1 cellular context compared by ENCODE assay signal in the genomic region with DNA sequence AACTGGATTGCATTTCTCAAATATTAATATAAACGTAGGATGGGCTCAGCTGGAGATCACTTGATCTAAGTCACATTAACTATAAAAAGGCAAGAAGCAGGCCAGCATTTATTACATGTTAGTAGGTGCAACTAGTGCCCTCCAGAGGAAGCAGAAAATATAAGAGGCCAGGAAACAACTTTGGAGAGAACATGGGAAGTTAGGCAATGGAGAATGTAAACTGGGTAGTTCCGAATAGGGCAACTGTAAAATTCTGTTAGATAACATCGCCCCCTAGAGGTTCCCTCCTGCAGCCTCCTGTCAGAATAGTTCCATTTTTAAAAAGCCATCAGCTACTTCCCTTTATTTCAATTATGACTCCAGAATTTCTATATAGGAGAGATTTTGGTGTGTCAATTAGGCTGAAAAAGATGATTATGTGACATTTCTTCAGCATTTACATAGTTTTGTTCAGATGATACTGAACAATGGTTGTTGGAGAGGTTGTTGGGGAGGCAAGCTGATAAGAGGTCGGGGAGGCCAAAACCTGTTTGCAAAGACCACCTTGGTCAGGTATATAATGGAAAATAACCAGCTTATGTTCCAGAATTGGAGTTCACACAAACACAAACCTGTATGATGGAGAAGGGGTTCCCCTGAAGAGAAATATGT.
TF ChIP-seq lines count a peak whose summit lies in the region.

No MANE protein-coding gene starts in this region.

TF ChIP-seq in endothelial cell of umbilical vein, 7 proteins besides CTCF, POLR2A, EP300 and RAD21 (continued from another document):
- no peak for TF ChIP-seq FOS (IDR thresholded peaks at IDR 0.05; ENCODE audit: borderline replicate concordance, insufficient read depth, low read length)
- no peak for TF ChIP-seq EZH2 (IDR thresholded peaks at IDR 0.05; ENCODE audit: borderline replicate concordance, low read depth, low read length, severe bottlenecking)
- no peak for TF ChIP-seq GATA2 (IDR thresholded peaks at IDR 0.05; ENCODE audit: insufficient read depth, insufficient read length, low read depth, low read length)
